ENCODE assay signal across 20 cellular contexts in genomic region chr2:7984693-7985353, GRCh38.
DNase-seq lines count a peak whose midpoint lies in the region; ATAC-seq and TF ChIP-seq lines count a peak whose summit lies in the region.
"Had no signal": no experiment of that assay in that cellular context is flagged by ENCODE, and none has a peak within 500 bp of the region (broad histone marks: within the 10 kb centered on the region; RNA-seq: fewer than 3 reads in every experiment).

No MANE protein-coding gene starts in this region.

- POLR2A ChIA-PET in activated CD8-positive, alpha-beta T cell treated with anti-CD3 and anti-CD28 coated beads for 36 hours (lab: Charles Lee): no interaction called here
- POLR2A ChIA-PET in activated CD8-positive, alpha-beta T cell treated with anti-CD3 and anti-CD28 coated beads, Interleukin-2, amount 10 ng/mL, durations not matched to agents 7 days and 5 days (lab: Charles Lee): no interaction called here

- no peaks in the 10 kb centered on the region for H3K36me3 Mint-ChIP-seq in activated CD8-positive, alpha-beta T cell treated with anti-CD3 and anti-CD28 coated beads for 36 hours (ENCODE audit: low read depth)
- H3K36me3 Mint-ChIP-seq in activated CD8-positive, alpha-beta T cell treated with anti-CD3 and anti-CD28 coated beads, Interleukin-2, amount 10 ng/mL, durations not matched to agents 7 days and 5 days (ENCODE audit: low read depth): peaks cover 4% of the 10 kb centered on the region
- peaks cover 0 to 7% (median 3%) of the 10 kb centered on the region in 3 donors for H3K36me3 Mint-ChIP-seq in immature natural killer cell

- H3K27me3 Mint-ChIP-seq in activated CD8-positive, alpha-beta T cell treated with anti-CD3 and anti-CD28 coated beads for 36 hours: no peaks in the 10 kb centered on the region
- H3K27me3 Mint-ChIP-seq in activated CD8-positive, alpha-beta T cell treated with anti-CD3 and anti-CD28 coated beads, Interleukin-2, amount 10 ng/mL, durations not matched to agents 7 days and 5 days (ENCODE audit: low read depth): no peaks in the 10 kb centered on the region
- no peaks in the 10 kb centered on the region for H3K27me3 Mint-ChIP-seq in immature natural killer cell (ENCODE audit: low read depth in 3 of 3)
- H3K27me3 Mint-ChIP-seq: activated naive CD4-positive, alpha-beta T cell treated with anti-CD3 and anti-CD28 coated beads, Interleukin-2, amount 10 ng/mL, durations not matched to agents 7 days and 5 days had no signal

- H3K9me3 Mint-ChIP-seq in activated CD8-positive, alpha-beta T cell treated with anti-CD3 and anti-CD28 coated beads for 36 hours: peaks cover 5% of the 10 kb centered on the region
- H3K9me3 Mint-ChIP-seq in activated CD8-positive, alpha-beta T cell treated with anti-CD3 and anti-CD28 coated beads, Interleukin-2, amount 10 ng/mL, durations not matched to agents 7 days and 5 days (ENCODE audit: insufficient read depth): peaks cover 13% of the 10 kb centered on the region
- no peaks in the 10 kb centered on the region for H3K9me3 Mint-ChIP-seq in immature natural killer cell

- CTCF ChIA-PET in activated CD8-positive, alpha-beta T cell treated with anti-CD3 and anti-CD28 coated beads for 36 hours (lab: Charles Lee): no interaction called here
- CTCF ChIA-PET in activated CD8-positive, alpha-beta T cell treated with anti-CD3 and anti-CD28 coated beads, Interleukin-2, amount 10 ng/mL, durations not matched to agents 7 days and 5 days (lab: Charles Lee): no interaction called here

- intact Hi-C loops in activated CD8-positive, alpha-beta T cell treated with anti-CD3 and anti-CD28 coated beads for 36 hours (cut with micrococcal nuclease): no loop called here

- H3K4me1 Mint-ChIP-seq in activated CD8-positive, alpha-beta T cell treated with anti-CD3 and anti-CD28 coated beads for 36 hours (ENCODE audit: low read depth): peaks cover 23% of the 10 kb centered on the region
- H3K4me1 Mint-ChIP-seq in activated CD8-positive, alpha-beta T cell treated with anti-CD3 and anti-CD28 coated beads, Interleukin-2, amount 10 ng/mL, durations not matched to agents 7 days and 5 days (ENCODE audit: low read depth): peaks cover 18% of the 10 kb centered on the region
- peaks cover 15 to 30% of the 10 kb centered on the region in 2 donors for H3K4me1 Mint-ChIP-seq in immature natural killer cell

- no peak for TF ChIP-seq CTCF in activated CD8-positive, alpha-beta T cell treated with anti-CD3 and anti-CD28 coated beads for 36 hours (IDR thresholded peaks at IDR 0.05)

- peak overlapping the region; percentile 86 for H3K27ac Mint-ChIP-seq in activated CD8-positive, alpha-beta T cell treated with anti-CD3 and anti-CD28 coated beads for 36 hours
- no peak overlapping the region for H3K27ac Mint-ChIP-seq in activated CD8-positive, alpha-beta T cell treated with anti-CD3 and anti-CD28 coated beads, Interleukin-2, amount 10 ng/mL, durations not matched to agents 7 days and 5 days
- peak overlapping the region in 3 of 6 donors; percentile 63 to 69 (median 65) for H3K27ac Mint-ChIP-seq in immature natural killer cell
- H3K27ac Mint-ChIP-seq: activated naive CD4-positive, alpha-beta T cell treated with anti-CD3 and anti-CD28 coated beads, Interleukin-2, amount 10 ng/mL, durations not matched to agents 7 days and 5 days had no signal

- DNase-seq in activated CD8-positive, alpha-beta T cell treated with anti-CD3 and anti-CD28 coated beads for 36 hours: no peak
- DNase-seq in activated CD8-positive, alpha-beta T cell treated with anti-CD3 and anti-CD28 coated beads, Interleukin-2, amount 10 ng/mL, durations not matched to agents 7 days and 5 days: no peak
- DNase-seq in NOMO-1 treated with DMSO at 0.1 percent for 48 hours (lab: John Stamatoyannopoulos, UW; ENCODE audit: unreplicated experiment) (peak; percentile 56), immature natural killer cell (peak in 2 of 3 donors; percentile 3 to 6), D341Med (ENCODE audit: low spot score) (no peak)
- DNase-seq: activated CD4-positive, alpha-beta T cell treated with anti-CD3 and anti-CD28 coated beads, Interleukin-2, amount 50 U/mL, for 1 hour; activated naive CD4-positive, alpha-beta T cell treated with anti-CD3 and anti-CD28 coated beads, Interleukin-2, amount 10 ng/mL, durations not matched to agents 7 days and 5 days; DMS53; foreskin melanocyte; GM23248; left ventricle myocardium inferior; mucosa of descending colon; NCI-H1105 treated with DMSO at 0.1 percent for 48 hours; NCI-H748 treated with DMSO at 0.1 percent for 48 hours; occipital lobe had no signal

- ATAC-seq in activated CD8-positive, alpha-beta T cell treated with anti-CD3 and anti-CD28 coated beads for 36 hours: peak; percentile 87
- ATAC-seq in activated CD8-positive, alpha-beta T cell treated with anti-CD3 and anti-CD28 coated beads, Interleukin-2, amount 10 ng/mL, durations not matched to agents 7 days and 5 days: no peak
- peak; percentile 87 for ATAC-seq in GM21390 (IDR thresholded peaks at IDR 0.05; ENCODE audit: unreplicated experiment)
- ATAC-seq in HG03196 (IDR thresholded peaks at IDR 0.05; ENCODE audit: unreplicated experiment): no peak
- no peak for ATAC-seq in HG03097 (IDR thresholded peaks at IDR 0.05; ENCODE audit: low FRiP score, unreplicated experiment)
- ATAC-seq: A549, mucosa of descending colon, SK-N-SH treated with all-trans-retinoic acid at 6 μM for 48 hours had no signal

- H3K4me3 Mint-ChIP-seq in activated CD8-positive, alpha-beta T cell treated with anti-CD3 and anti-CD28 coated beads for 36 hours: peak overlapping the region; percentile 15
- no peak overlapping the region for H3K4me3 Mint-ChIP-seq in activated CD8-positive, alpha-beta T cell treated with anti-CD3 and anti-CD28 coated beads, Interleukin-2, amount 10 ng/mL, durations not matched to agents 7 days and 5 days
- peak overlapping the region; percentile 2 to 69 (median 38) for H3K4me3 Mint-ChIP-seq in immature natural killer cell
- H3K4me3 Mint-ChIP-seq: activated naive CD4-positive, alpha-beta T cell treated with anti-CD3 and anti-CD28 coated beads, Interleukin-2, amount 10 ng/mL, durations not matched to agents 7 days and 5 days had no signal

Comparison
In these comparisons a context has a peak if more than half of its experiments do, and no peak if none do; other contexts are left out.
1. ATAC-seq: peak in activated CD8-positive, alpha-beta T cell treated with anti-CD3 and anti-CD28 coated beads for 36 hours (single experiment) and GM21390 (single experiment); none in activated CD8-positive, alpha-beta T cell treated with anti-CD3 and anti-CD28 coated beads, Interleukin-2, amount 10 ng/mL, durations not matched to agents 7 days and 5 days (single experiment), HG03196 (single experiment) and HG03097 (single experiment).
2. DNase-seq: peak in NOMO-1 treated with DMSO at 0.1 percent for 48 hours (single experiment) and immature natural killer cell (2 of 3); none in activated CD8-positive, alpha-beta T cell treated with anti-CD3 and anti-CD28 coated beads for 36 hours (single experiment), activated CD8-positive, alpha-beta T cell treated with anti-CD3 and anti-CD28 coated beads, Interleukin-2, amount 10 ng/mL, durations not matched to agents 7 days and 5 days (single experiment) and D341Med (single experiment).